Comparison of ENCODE assay signal across 8 cellular contexts in genomic region chr12:93888964-93889363, GRCh38.
"Had no signal": no experiment of that assay in that cellular context is flagged by ENCODE, and none has a peak within 500 bp of the region (broad histone marks: within the 10 kb centered on the region; RNA-seq: fewer than 3 reads in every experiment).

No MANE protein-coding gene starts in this region.

- DNase-seq: GM23248, GOT3, H7, HFFc6 had no signal

- H3K9ac ChIP-seq: GM23248 had no signal

- H3K27ac ChIP-seq: GM23248 had no signal

- H3K27ac Mint-ChIP-seq: HFFc6 had no signal

- ATAC-seq: HCT116 had no signal

- H3K9me3 ChIP-seq: HAP-1 had no signal

- H3K36me3 ChIP-seq: HAP-1 had no signal

- FAIRE-seq: HTR-8/SVneo had no signal

- H3K4me3 ChIP-seq: GM23248, HAP-1 had no signal

- H3K4me3 Mint-ChIP-seq: HFFc6, IgD-negative memory B cell had no signal

- H2AFZ ChIP-seq: GM23248 had no signal
